In the genomic region with DNA sequence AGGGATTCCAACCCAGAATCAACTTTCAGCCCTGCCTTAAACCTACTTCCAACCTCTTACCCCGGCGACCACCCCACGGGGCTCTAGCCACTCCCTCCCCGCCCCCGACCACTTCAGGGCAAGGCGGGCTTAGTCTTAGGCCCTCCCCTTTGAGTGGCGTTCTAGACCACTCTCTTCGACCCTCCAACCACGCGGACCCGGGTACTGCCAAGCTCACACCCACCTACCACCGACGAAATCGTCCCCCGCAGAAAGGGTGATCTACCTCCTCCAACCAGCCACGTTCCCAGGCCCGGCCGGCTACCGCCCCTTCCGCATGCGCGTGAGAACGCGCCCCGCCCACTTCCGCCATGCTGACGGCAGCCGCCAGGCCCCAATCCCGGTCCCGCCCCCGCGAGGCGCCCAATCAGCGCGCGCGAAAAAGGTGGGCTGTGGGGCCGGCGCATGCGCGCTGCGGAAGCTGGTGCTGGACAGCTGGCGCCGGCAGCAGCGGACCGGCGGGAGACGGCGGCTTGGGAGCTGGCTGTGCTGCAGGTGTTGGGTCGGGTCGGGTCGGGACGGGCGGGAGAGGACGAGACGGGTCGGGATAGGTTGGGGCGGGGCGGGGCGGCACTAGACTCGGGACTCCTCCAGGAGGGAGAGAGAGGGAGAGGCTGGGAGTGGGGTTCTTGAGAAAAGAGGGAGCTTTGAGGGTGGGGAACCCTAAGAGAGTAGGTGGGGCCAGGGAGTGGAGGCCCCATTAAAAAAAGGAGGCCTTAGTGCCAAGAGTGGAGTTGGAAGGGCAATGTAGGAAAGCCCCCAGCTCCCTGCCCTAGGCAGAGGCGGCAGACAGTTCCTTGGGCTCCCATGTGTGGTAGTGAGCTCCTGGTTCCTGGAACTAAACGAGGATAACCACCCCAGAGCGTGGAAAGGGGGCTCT, we compare ENCODE assay signal across 8 cellular contexts. TPM values are rescaled to one million over a fixed set of nuclear protein-coding genes. Genes with fewer than 3 reads are reported as not detected.
DNase-seq lines count a peak whose midpoint lies in the region; ATAC-seq, FAIRE-seq and TF ChIP-seq lines count a peak whose summit lies in the region.

A gene with protein sequence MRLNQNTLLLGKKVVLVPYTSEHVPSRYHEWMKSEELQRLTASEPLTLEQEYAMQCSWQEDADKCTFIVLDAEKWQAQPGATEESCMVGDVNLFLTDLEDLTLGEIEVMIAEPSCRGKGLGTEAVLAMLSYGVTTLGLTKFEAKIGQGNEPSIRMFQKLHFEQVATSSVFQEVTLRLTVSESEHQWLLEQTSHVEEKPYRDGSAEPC (minus strand): TSS at position 302 of the 919 bp plus-strand sequence. CDS start 647 bp downstream, outside the sequence.

- peak; percentile 88 for TF ChIP-seq POLR2A in GM12892 (IDR thresholded peaks at IDR 0.05; ENCODE audit: low read depth, low read length)

- ATAC-seq in HG02870 (IDR thresholded peaks at IDR 0.05; ENCODE audit: unreplicated experiment) = peak; percentile 51
- peak; percentile 95 for ATAC-seq in upper lobe of right lung

- peaks cover 36% of the 10 kb centered on the region for H3K36me3 ChIP-seq in left ventricle myocardium inferior
- H3K36me3 ChIP-seq in upper lobe of right lung = peaks cover 24% of the 10 kb centered on the region

- peak; percentile 97 for FAIRE-seq in GM12892 (lab: Jason Lieb, UNC)

- DNase-seq in GM12892 (ENCODE audit: insufficient read length) (peak; percentile 100), NCI-H1694 (lab: John Stamatoyannopoulos, UW) (peak; percentile 89), amniotic epithelial cell (ENCODE audit: low read depth) (peak; percentile 89), left ventricle myocardium inferior (peak; percentile 98), progenitor cell of endocrine pancreas (ENCODE audit: low spot score, unreplicated experiment) (peak; percentile 99), upper lobe of right lung (peak; percentile 100)

- H3K36me3 Mint-ChIP-seq in progenitor cell of endocrine pancreas (ENCODE audit: insufficient read depth) = peaks cover 13% of the 10 kb centered on the region

- peak within 1 kb of the TSS; percentile 94 for H3K4me3 Mint-ChIP-seq in progenitor cell of endocrine pancreas (ENCODE audit: low read depth)

- no peaks in the 10 kb centered on the region for H3K9me3 Mint-ChIP-seq in progenitor cell of endocrine pancreas (ENCODE audit: low read depth)

- TF ChIP-seq CTCF in left ventricle myocardium inferior (IDR thresholded peaks at IDR 0.05; ENCODE audit: borderline replicate concordance) (no peak), progenitor cell of endocrine pancreas (IDR thresholded peaks at IDR 0.05; ENCODE audit: unreplicated experiment) (no peak), upper lobe of right lung (IDR thresholded peaks at IDR 0.05) (no peak)

- H3K9me3 ChIP-seq in left ventricle myocardium inferior (replicated peaks) = no peaks in the 10 kb centered on the region
- no peaks in the 10 kb centered on the region for H3K9me3 ChIP-seq in upper lobe of right lung

- peak within 1 kb of the TSS; percentile 84 for H3K4me3 ChIP-seq in left ventricle myocardium inferior
- peak within 1 kb of the TSS; percentile 87 for H3K4me3 ChIP-seq in upper lobe of right lung

- H3K27me3 ChIP-seq in left ventricle myocardium inferior (ENCODE audit: low read depth) (no peaks in the 10 kb centered on the region), upper lobe of right lung (no peaks in the 10 kb centered on the region)

- intact Hi-C loops in T-helper 1 cell treated with Interleukin-12 subunit alpha and Interleukin-12 subunit beta and Interleukin-4 antibody, amounts not matched to agents 30 ng/mL and 1 ng/mL, for 36 hours (cut with micrococcal nuclease) = loop anchor here (1.0 to 2.0 kb wide), 4 partner anchors 15 to 97 kb away; a partner anchor contains a TSS
- intact Hi-C loops in left ventricle myocardium inferior (cut with micrococcal nuclease) (loop anchor here (2.0 kb wide), 1 partner anchor 28 kb away; a partner anchor contains a TSS), upper lobe of right lung (cut with DNase I) (no loop called here)

- H3K4me1 ChIP-seq in left ventricle myocardium inferior (peaks cover 36% of the 10 kb centered on the region), upper lobe of right lung (peaks cover 23% of the 10 kb centered on the region)

- peaks cover 21% of the 10 kb centered on the region for H3K4me1 Mint-ChIP-seq in progenitor cell of endocrine pancreas (ENCODE audit: low read depth)

- H3K27ac ChIP-seq in left ventricle myocardium inferior (replicated peaks) (peak within 1 kb of the TSS; percentile 78), upper lobe of right lung (peak within 1 kb of the TSS; percentile 77)

- peak within 1 kb of the TSS; percentile 96 for H3K27ac Mint-ChIP-seq in progenitor cell of endocrine pancreas

- H3K27me3 Mint-ChIP-seq in progenitor cell of endocrine pancreas = no peaks in the 10 kb centered on the region

RNA-seq across cellular contexts. Expression of the gene that starts here (rescaled TPM):
- 36.4 TPM for polyA plus RNA-seq in GM12892 (2012; ENCODE audit: missing spikeins)
- 37.4 and 40.9 TPM in 2 replicates for total RNA-seq in T-helper 1 cell treated with Interleukin-12 subunit alpha and Interleukin-12 subunit beta and Interleukin-4 antibody, amounts not matched to agents 30 ng/mL and 1 ng/mL, for 36 hours
- total RNA-seq in left ventricle myocardium inferior (18.6 TPM), progenitor cell of endocrine pancreas (59.6 and 60.2 TPM in 2 replicates), upper lobe of right lung (40.8 TPM)

Comparison
In these comparisons a context has a peak if more than half of its experiments do, and no peak if none do; other contexts are left out.
1. Peak in every context shown above with its lines: DNase-seq, ATAC-seq, H3K4me3 ChIP-seq and H3K27ac ChIP-seq.